ENCODE assay signal across 13 cellular contexts in the genomic region with DNA sequence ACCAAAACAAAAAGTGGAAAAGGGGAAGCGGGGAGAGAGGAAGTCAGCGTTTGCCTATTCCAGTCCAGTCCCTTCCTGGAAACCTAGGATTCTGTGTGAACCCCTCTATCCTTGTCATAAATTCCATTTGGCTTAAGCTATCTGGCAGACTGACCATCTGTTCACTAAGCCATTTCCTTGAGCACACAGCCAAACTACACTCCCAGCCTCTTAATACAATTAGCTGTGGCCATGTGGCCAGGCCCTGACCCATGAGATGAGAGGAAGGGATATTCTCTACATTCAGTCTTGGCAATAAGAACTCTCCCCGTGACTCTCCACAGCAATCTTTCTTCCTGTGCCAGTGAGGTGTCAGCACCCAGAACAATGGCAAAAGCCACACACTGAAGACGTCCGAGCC.
A peak's percentile ranks its signal among the peaks of the same experiment; 100 is the strongest.
DNase-seq lines count a peak whose midpoint lies in the region; ATAC-seq and TF ChIP-seq lines count a peak whose summit lies in the region.
"Had no signal": no experiment of that assay in that cellular context is flagged by ENCODE, and none has a peak within 500 bp of the region (broad histone marks: within the 10 kb centered on the region; RNA-seq: fewer than 3 reads in every experiment).

No MANE protein-coding gene starts in this region.

- no peaks in the 10 kb centered on the region for H3K9me3 ChIP-seq in BE2C
- H3K9me3 ChIP-seq in mesenchymal stem cell (ENCODE audit: control insufficient read depth, low read length): peaks cover 4% of the 10 kb centered on the region
- peaks cover 8% of the 10 kb centered on the region for H3K9me3 ChIP-seq in A673 (ENCODE audit: low read depth, low read length, poor library complexity, severe bottlenecking)

- H3K4me1 ChIP-seq in BE2C (peaks cover 6% of the 10 kb centered on the region), mesenchymal stem cell (ENCODE audit: control insufficient read depth, insufficient read depth, low read depth, low read length) (peaks cover 3% of the 10 kb centered on the region), A673 (ENCODE audit: insufficient read depth, low read length, poor library complexity, severe bottlenecking) (no peaks in the 10 kb centered on the region)
- H3K4me1 ChIP-seq: breast epithelium had no signal

- H3K4ac ChIP-seq in mesenchymal stem cell (ENCODE audit: low read depth in 1 of 2, low read length in 2 of 2): no peak overlapping the region

- H4K91ac ChIP-seq in mesenchymal stem cell (ENCODE audit: low read length): no peak overlapping the region

- intact Hi-C loops in A673 (cut with micrococcal nuclease; ENCODE audit: unreplicated experiment): no loop called here

- no peak overlapping the region for H2BK15ac ChIP-seq in mesenchymal stem cell (ENCODE audit: low read depth, poor library complexity, severe bottlenecking)

- H3K27ac ChIP-seq in mesenchymal stem cell (ENCODE audit: low read length, poor library complexity, severe bottlenecking): no peak overlapping the region
- no peak overlapping the region for H3K27ac ChIP-seq in A673 (ENCODE audit: low read depth, low read length, poor library complexity, severe bottlenecking)
- H3K27ac ChIP-seq: breast epithelium had no signal

- no peak overlapping the region for H2BK120ac ChIP-seq in mesenchymal stem cell (ENCODE audit: low read depth, low read length)

- no peak overlapping the region for H3K14ac ChIP-seq in mesenchymal stem cell (ENCODE audit: low read length in 2 of 2)

- H4K8ac ChIP-seq in mesenchymal stem cell (ENCODE audit: low read length): no peak overlapping the region

- no peaks in the 10 kb centered on the region for H3K79me1 ChIP-seq in mesenchymal stem cell (replicated peaks; ENCODE audit: low read length, poor library complexity, severe bottlenecking)

- H3K9ac ChIP-seq in mesenchymal stem cell (ENCODE audit: low read length): no peak overlapping the region

- no peak overlapping the region for H2AFZ ChIP-seq in mesenchymal stem cell (ENCODE audit: low read depth, low read length)

- H2BK5ac ChIP-seq in mesenchymal stem cell (ENCODE audit: low read depth, low read length, poor library complexity, severe bottlenecking): no peak overlapping the region

- 81% methylated on average over 4 of the region's 5 CpGs for WGBS in mesenchymal stem cell

- CTCF ChIA-PET in A673 (lab: Charles Lee): no interaction called here

- no TSS peak for BruUV-seq in A673 (replicated peaks; lab: Mats Ljungman, UMichigan)

- no peak for TF ChIP-seq CTCF in BE2C (IDR thresholded peaks at IDR 0.05; ENCODE audit: low read depth, low read length)
- TF ChIP-seq CTCF in choroid plexus epithelial cell (conservative IDR thresholded peaks at IDR 0.05; ENCODE audit: low read depth, low read length): no peak
- TF ChIP-seq CTCF in A673 (conservative IDR thresholded peaks at IDR 0.05; ENCODE audit: low read depth, low read length): no peak

- H3K36me3 ChIP-seq in BE2C (no peaks in the 10 kb centered on the region), mesenchymal stem cell (ENCODE audit: control insufficient read depth in 1 of 2, insufficient read depth in 2 of 2, low read depth in 1 of 2, low read length in 2 of 2) (no peaks in the 10 kb centered on the region), A673 (ENCODE audit: insufficient read depth, low read length, poor library complexity, severe bottlenecking) (no peaks in the 10 kb centered on the region)
- H3K36me3 ChIP-seq: breast epithelium had no signal

- POLR2A ChIA-PET in A673 (lab: Charles Lee; ENCODE audit: low non-redundant PET): no interaction called here

- H3K23ac ChIP-seq in mesenchymal stem cell (ENCODE audit: low read length in 2 of 2): no peak overlapping the region

- DNase-seq in BE2C (peak; percentile 58), NCI-H446 treated with DMSO at 0.1 percent for 48 hours (lab: John Stamatoyannopoulos, UW) (peak; percentile 33), choroid plexus epithelial cell (ENCODE audit: low read depth) (peak; percentile 66), mesenchymal stem cell (peak; percentile 40), A673 (ENCODE audit: low spot score) (no peak), hepatic stellate cell (ENCODE audit: low spot score) (no peak)
- DNase-seq: NCI-H1436 treated with DMSO at 0.1 percent for 48 hours; NCI-H510A treated with DMSO at 0.1 percent for 48 hours; SIG-M5; stimulated activated naive CD8-positive, alpha-beta T cell treated with anti-CD3 and anti-CD28 coated beads, Interleukin-15, Interleukin-2, amounts not matched to agents 100 U/mL and 50 U/mL, for 24 hours had no signal

- H3K4me2 ChIP-seq in mesenchymal stem cell (ENCODE audit: low read length, poor library complexity, severe bottlenecking): no peak overlapping the region

- H3K18ac ChIP-seq in mesenchymal stem cell (ENCODE audit: low read depth in 1 of 2, low read length in 2 of 2): peak overlapping the region in 1 of 2 experiments; percentile 28

- no peak for ATAC-seq in HG03469 (IDR thresholded peaks at IDR 0.05; ENCODE audit: unreplicated experiment)
- no peak for ATAC-seq in GM18502 (IDR thresholded peaks at IDR 0.05; ENCODE audit: poor library complexity, unreplicated experiment)
- ATAC-seq: stimulated activated naive CD8-positive, alpha-beta T cell treated with anti-CD3 and anti-CD28 coated beads, Interleukin-15, Interleukin-2, amounts not matched to agents 100 U/mL and 50 U/mL, for 24 hours had no signal

- no peak overlapping the region for H2AK5ac ChIP-seq in mesenchymal stem cell (ENCODE audit: low read length, severe bottlenecking)

- no peak overlapping the region for H3K4me3 ChIP-seq in BE2C (ENCODE audit: low read depth, low read length)
- H3K4me3 ChIP-seq in choroid plexus epithelial cell (ENCODE audit: low read depth, low read length): no peak overlapping the region
- no peak overlapping the region for H3K4me3 ChIP-seq in mesenchymal stem cell (ENCODE audit: insufficient read depth in 1 of 2, low read depth in 1 of 2, low read length in 2 of 2)
- no peak overlapping the region for H3K4me3 ChIP-seq in A673 (ENCODE audit: low read depth, low read length, poor library complexity, severe bottlenecking)
- H3K4me3 ChIP-seq: breast epithelium had no signal

- H2BK12ac ChIP-seq in mesenchymal stem cell (ENCODE audit: low read length in 2 of 2): no peak overlapping the region

- H3K27me3 ChIP-seq in BE2C (no peaks in the 10 kb centered on the region), mesenchymal stem cell (ENCODE audit: control insufficient read depth in 1 of 2, insufficient read depth in 1 of 2, low read length in 2 of 2) (no peaks in the 10 kb centered on the region), A673 (replicated peaks; ENCODE audit: insufficient read depth, low read depth, low read length, poor library complexity) (no peaks in the 10 kb centered on the region)
- H3K27me3 ChIP-seq: breast epithelium had no signal

Comparison
In these comparisons a context has a peak if more than half of its experiments do, and no peak if none do; other contexts are left out.
1. DNase-seq: peak in BE2C (single experiment), NCI-H446 treated with DMSO at 0.1 percent for 48 hours (single experiment), choroid plexus epithelial cell (single experiment) and mesenchymal stem cell (single experiment); none in A673 (single experiment) and hepatic stellate cell (single experiment).